ENCODE assay signal across 8 cellular contexts in the genomic region with DNA sequence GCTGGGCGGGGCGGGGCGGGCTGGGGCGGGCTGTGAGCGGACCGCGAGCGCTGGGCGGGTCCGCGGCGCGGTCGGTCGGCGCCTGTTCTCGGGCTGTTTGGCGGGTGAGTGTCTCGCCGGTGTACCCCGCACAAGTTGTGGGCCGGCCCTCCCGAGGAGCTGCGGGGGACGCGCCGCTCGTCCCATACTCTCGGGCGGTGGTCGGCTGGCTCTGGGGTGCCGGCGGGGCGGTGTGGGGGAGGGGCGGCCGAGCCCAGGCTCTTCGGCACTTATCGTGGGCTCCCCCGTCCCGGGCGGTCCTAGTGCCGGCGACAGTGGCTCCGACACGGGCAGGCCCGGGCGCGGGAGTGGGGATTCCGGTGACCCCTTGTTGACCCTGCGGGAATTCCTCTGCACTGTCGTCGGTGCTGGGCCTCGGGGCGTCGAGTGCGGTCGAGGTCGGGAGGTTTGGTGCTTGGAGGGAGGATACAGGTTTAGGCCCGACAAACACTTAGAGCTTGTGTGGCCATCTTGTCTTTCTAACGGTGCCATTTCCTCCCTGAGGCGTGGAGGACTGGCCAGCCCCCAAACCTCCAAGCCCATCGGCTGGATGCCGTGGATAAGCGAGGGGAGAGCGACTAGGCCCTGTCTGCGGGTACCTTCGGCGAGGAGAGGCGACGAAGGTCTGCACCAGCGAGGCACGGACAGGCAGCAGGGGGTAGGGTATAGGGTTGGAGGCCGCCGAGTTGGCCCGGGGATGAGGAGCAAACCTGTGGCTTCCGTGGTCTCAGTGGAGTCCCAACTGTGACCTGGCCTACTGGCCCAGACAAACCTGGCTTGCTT. TPM values are rescaled to one million over a fixed set of nuclear protein-coding genes. Genes with fewer than 3 reads are reported as not detected.
A peak's percentile ranks its signal among the peaks of the same experiment; 100 is the strongest.
DNase-seq lines count a peak whose midpoint lies in the region; ATAC-seq, FAIRE-seq and TF ChIP-seq lines count a peak whose summit lies in the region.

A gene (plus strand): TSS at position 47 of the 822 bp plus-strand sequence. CDS start 8,308 bp downstream, outside the sequence.

- peaks cover 18% of the 10 kb centered on the region for H4K20me1 ChIP-seq in K562 (replicated peaks; ENCODE audit: control insufficient read depth, insufficient read depth, low read length)

- CTCF ChIA-PET in K562 (lab: Yijun Ruan, JAX; ENCODE audit: low intra/inter-chr PET ratio), result no interaction called here

- H3K27me3 ChIP-seq in K562 (ENCODE audit: control insufficient read depth in 2 of 2, insufficient read depth in 2 of 2, low read length in 2 of 2) (no peaks in the 10 kb centered on the region), iPS-20b (ENCODE audit: insufficient read depth, low read length) (no peaks in the 10 kb centered on the region), spleen (replicated peaks in 1 of 7) (no peaks in the 10 kb centered on the region)

- no TSS peak for BruUV-seq in K562 (replicated peaks; lab: Mats Ljungman, UMichigan)

- TF ChIP-seq POLR2A in K562 (conservative IDR thresholded peaks at IDR 0.05), result no peak
- peak in 1 of 3 donors; percentile 71 for TF ChIP-seq POLR2A in spleen (IDR thresholded peaks at IDR 0.05)

- H3K36me3 ChIP-seq in K562 (ENCODE audit: control insufficient read depth, insufficient read depth, low read length), result peaks cover 42% of the 10 kb centered on the region; the same call in 2 of the 3 replicates
- peaks cover 14% of the 10 kb centered on the region for H3K36me3 ChIP-seq in iPS-20b (ENCODE audit: insufficient read depth, low read depth, low read length)
- H3K36me3 ChIP-seq in spleen, result peaks cover 0 to 10% (median 0%) of the 10 kb centered on the region in 6 donors

- H3K9me1 ChIP-seq in K562 (ENCODE audit: control insufficient read depth, insufficient read depth, low read length), result no peaks in the 10 kb centered on the region

- H3K9me3 ChIP-seq in K562 (replicated peaks; ENCODE audit: control insufficient read depth, insufficient read depth, low read depth, low read length) (no peaks in the 10 kb centered on the region), iPS-20b (ENCODE audit: insufficient read depth, low read depth, low read length) (no peaks in the 10 kb centered on the region), spleen (no peaks in the 10 kb centered on the region)

- peaks cover 96% of the 10 kb centered on the region for H3K79me2 ChIP-seq in K562 (ENCODE audit: control insufficient read depth, insufficient read depth, low read length)

- TF ChIP-seq RAD21 in K562 (CRISPR knock-in tag; conservative IDR thresholded peaks at IDR 0.05 in 1 of 2, IDR thresholded peaks at IDR 0.05 in 1 of 2), result no peak

- H2AFZ ChIP-seq in K562 (ENCODE audit: low read depth, low read length), result peak within 1 kb of the TSS; percentile 94

- peak within 1 kb of the TSS; percentile 99 for H3K4me2 ChIP-seq in K562 (ENCODE audit: insufficient read depth, low read length)

- no peak for TF ChIP-seq CTCF in K562 (IDR thresholded peaks at IDR 0.05 in 2 of 3, conservative IDR thresholded peaks at IDR 0.05 in 1 of 3; ENCODE audit: insufficient read depth in 2 of 3, low read depth in 1 of 3, low read length in 3 of 3)
- TF ChIP-seq CTCF in spleen (IDR thresholded peaks at IDR 0.05 in 8 of 11, conservative IDR thresholded peaks at IDR 0.05 in 3 of 11), result no peak

- ATAC-seq in GM21423 (IDR thresholded peaks at IDR 0.05; ENCODE audit: unreplicated experiment), result peak; percentile 35
- ATAC-seq in K562, result peak; percentile 70

- WGBS in K562 (ENCODE audit: insufficient coverage, low coverage, missing lambda C conversion rate), result under 1% methylated on average over 32 of the region's 76 CpGs
- WGBS in spleen, 5 donors, result 0 to 1% (median 1%) methylated on average over 15 to 76 of the region's 76 CpGs

- intact Hi-C loops in K562 (cut with micrococcal nuclease), result loop anchor here (5.0 kb wide), 1 partner anchor 39 kb away; no protein-coding TSS in a partner anchor
- intact Hi-C loops in spleen (cut with DNase I; ENCODE audit: low total_unique reads), result no loop called here

- peak within 1 kb of the TSS; percentile 100 for H3K27ac ChIP-seq in K562 (ENCODE audit: extremely low read depth, low read depth, low read length)
- peak within 1 kb of the TSS; percentile 97 for H3K27ac ChIP-seq in iPS-20b (ENCODE audit: low read length)
- peak within 1 kb of the TSS; percentile 92 to 100 (median 98) for H3K27ac ChIP-seq in spleen

- FAIRE-seq in HTR-8/SVneo (lab: Jason Lieb, UNC) (no peak), K562 (lab: Jason Lieb, UNC) (no peak)

- TF ChIP-seq EP300 in K562 (IDR thresholded peaks at IDR 0.05; ENCODE audit: low read length), result no peak

- H3K4me1 ChIP-seq in K562 (replicated peaks in 1 of 2; ENCODE audit: control insufficient read depth in 2 of 2, insufficient read depth in 2 of 2, low read length in 2 of 2), result peaks cover 13 to 36% of the 10 kb centered on the region in 2 experiments; a peak in 4 of 5 replicates
- peaks cover 27% of the 10 kb centered on the region for H3K4me1 ChIP-seq in iPS-20b (ENCODE audit: insufficient read depth, low read length)
- peaks cover 50 to 85% (median 78%) of the 10 kb centered on the region in 6 donors for H3K4me1 ChIP-seq in spleen

- in situ Hi-C loops in K562 (cut with MboI), result no loop called here

- POLR2A ChIA-PET in K562 (lab: Yijun Ruan, JAX), result interaction anchor here (1.5 to 4.4 kb wide), 3 partner anchors 12 to 32 kb away, joined by 5 to 64 read pairs (median 7); no protein-coding TSS in a partner anchor

- peak; percentile 82 for DNase-seq in ELF-1 (ENCODE audit: low read depth, low spot score)
- peak; percentile 52 for DNase-seq in HTR-8/SVneo (ENCODE audit: insufficient read length, low spot score)
- peak in 3 of 5 donors; percentile 59 to 70 (median 68) for DNase-seq in T-helper 1 cell
- peak in 3 of 4 experiments; percentile 19 to 82 (median 82) for DNase-seq in K562 (ENCODE audit: extremely low read depth in 1 of 4, low spot score in 3 of 4)
- peak; percentile 98 for DNase-seq in spleen
- DNase-seq in NCI-H187 treated with DMSO at 0.1 percent for 48 hours (lab: John Stamatoyannopoulos, UW), result no peak

- H3K9ac ChIP-seq in K562 (ENCODE audit: insufficient read depth in 1 of 2, low read depth in 2 of 2, low read length in 2 of 2) (peak within 1 kb of the TSS; percentile 100), iPS-20b (ENCODE audit: low read depth, low read length) (peak within 1 kb of the TSS; percentile 99)

- H3K4me3 ChIP-seq in K562, result peak within 1 kb of the TSS; percentile 93
- H3K4me3 ChIP-seq in iPS-20b (ENCODE audit: low read length), result peak within 1 kb of the TSS; percentile 95
- H3K4me3 ChIP-seq in spleen, result peak within 1 kb of the TSS; percentile 58 to 87 (median 82)

RNA-seq across cellular contexts. Expression of the gene that starts here (rescaled TPM):
- 162 and 401 TPM in 2 replicates for total RNA-seq in K562 (2011; cell fraction: chromatin; rRNA removed; ENCODE audit: low replicate concordance)
- 89.9 and 107 TPM in 2 replicates for total RNA-seq in K562 (2011; cell fraction: nucleolus; rRNA removed)
- total RNA-seq in K562 (2011; cell fraction: nucleoplasm; rRNA removed), result 233 and 405 TPM in 2 replicates
- total RNA-seq in K562 (2014; rRNA removed), result 132 and 145 TPM in 2 replicates
- 169 and 197 TPM in 2 replicates for total RNA-seq in K562 (2014; rRNA removed; fragmentation: Illumina TruSeq; extraction: Trizol)
- 149 and 166 TPM in 2 replicates for total RNA-seq in K562 (2015; rRNA removed; fragmentation: Illumina TruSeq; extraction: Trizol)
- 144 and 162 TPM in 2 replicates for total RNA-seq in K562 (2021)
- 271 and 367 TPM in 2 replicates for polyA plus RNA-seq in K562 (2011; rRNA removed)
- 90.2 and 172 TPM in 2 replicates for polyA plus RNA-seq in K562 (2011; cell fraction: cytosol; rRNA removed)
- polyA plus RNA-seq in K562 (2011; cell fraction: nucleus; rRNA removed), result 157 and 224 TPM in 2 replicates
- polyA plus RNA-seq in K562 (2012), result 139 and 187 TPM in 2 replicates
- polyA plus RNA-seq in K562 (2014; fragmentation: Illumina TruSeq; extraction: Trizol), result 232 and 235 TPM in 2 replicates
- 100 to 1,000 TPM; 121 to 201 TPM for polyA plus RNA-seq in K562 (2014; fragmentation: Nextera tagmentation; extraction: Ambion mirVana)
- 164 and 179 TPM in 2 replicates for polyA plus RNA-seq in K562 (2014; rRNA removed)
- polyA minus RNA-seq in K562 (2011; rRNA and poly(A)+ RNA removed), result 260 and 291 TPM in 2 replicates
- polyA minus RNA-seq in K562 (2011; cell fraction: cytosol; rRNA and poly(A)+ RNA removed), result 84.3 and 90.8 TPM in 2 replicates
- 82.0 and 123 TPM in 2 replicates for polyA minus RNA-seq in K562 (2011; cell fraction: nucleus; rRNA and poly(A)+ RNA removed)
- total RNA-seq in spleen, result 100 to 1,000 TPM; 236 to 350 (median 327) TPM
- polyA plus RNA-seq in spleen, result 100 to 1,000 TPM in 2 of 3 donors, 10 to 100 TPM in 1; 90.3 to 164 (median 102) TPM
